ENCODE assay signal across 8 cellular contexts in genomic region chr2:1538663-1539062, GRCh38.
A peak's percentile ranks its signal among the peaks of the same experiment; 100 is the strongest.
DNase-seq lines count a peak whose midpoint lies in the region; ATAC-seq and TF ChIP-seq lines count a peak whose summit lies in the region.

No MANE protein-coding gene starts in this region.

- H3K4me1 ChIP-seq in fibroblast of lung (ENCODE audit: control insufficient read depth, extremely low read depth, insufficient read depth, low read length) = no peaks in the 10 kb centered on the region

- H2AFZ ChIP-seq in fibroblast of lung (ENCODE audit: low read length) = no peak overlapping the region

- no peaks in the 10 kb centered on the region for H3K79me2 ChIP-seq in fibroblast of lung (ENCODE audit: control insufficient read depth, insufficient read depth, low read length)

- no peaks in the 10 kb centered on the region for H3K36me3 ChIP-seq in fibroblast of lung (ENCODE audit: control insufficient read depth, insufficient read depth, low read length)

- no peak for ATAC-seq in GM21619 (IDR thresholded peaks at IDR 0.05; ENCODE audit: unreplicated experiment)

- TF ChIP-seq CTCF in fibroblast of lung (conservative IDR thresholded peaks at IDR 0.05 in 1 of 2, IDR thresholded peaks at IDR 0.05 in 1 of 2; ENCODE audit: low read depth in 1 of 2, low read length in 2 of 2) (peak; percentile 10 to 58), lower leg skin (IDR thresholded peaks at IDR 0.05) (no peak)

- H3K9ac ChIP-seq in fibroblast of lung (ENCODE audit: insufficient read depth, low read length) = no peak overlapping the region

- 62 to 63% methylated on average over 10 of the region's 10 CpGs for WGBS in lower leg skin, 2 donors

- DNase-seq in stimulated activated CD4-positive, alpha-beta T cell treated with anti-CD3 and anti-CD28 coated beads, Interleukin-1b, Interleukin-23, amount 100 ng/mL, for 48 hours = peak; percentile 37
- no peak for DNase-seq in stimulated activated CD4-positive, alpha-beta T cell treated with anti-CD3 and anti-CD28 coated beads, Interleukin-2, amount 100 ng/mL, for 48 hours
- peak; percentile 14 for DNase-seq in NCI-H345 treated with DMSO at 0.1 percent for 48 hours (lab: John Stamatoyannopoulos, UW; ENCODE audit: unreplicated experiment)
- peak; percentile 15 to 31 for DNase-seq in fibroblast of lung (ENCODE audit: low read depth in 2 of 2)
- DNase-seq in lower leg skin (ENCODE audit: low spot score in 2 of 2) = no peak
- no peak for DNase-seq in cerebellum (ENCODE audit: low spot score)
- DNase-seq in NCI-H2227 (lab: John Stamatoyannopoulos, UW; ENCODE audit: unreplicated experiment) = no peak

- H3K4me2 ChIP-seq in fibroblast of lung (ENCODE audit: extremely low read depth, insufficient read depth, low read length) = no peak overlapping the region

- TF ChIP-seq POLR2A in lower leg skin (IDR thresholded peaks at IDR 0.05) = no peak

- no peaks in the 10 kb centered on the region for H3K9me3 ChIP-seq in fibroblast of lung (ENCODE audit: control insufficient read depth, insufficient read depth, low read depth, low read length)

- no peaks in the 10 kb centered on the region for H4K20me1 ChIP-seq in fibroblast of lung (ENCODE audit: control insufficient read depth, extremely low read depth, insufficient read depth, low read length)

- H3K27ac ChIP-seq in fibroblast of lung (ENCODE audit: insufficient read depth, low read length) = no peak overlapping the region

- no peaks in the 10 kb centered on the region for H3K27me3 ChIP-seq in fibroblast of lung (ENCODE audit: control insufficient read depth, insufficient read depth, low read length)

- H3K4me3 ChIP-seq in fibroblast of lung (replicated peaks in 1 of 4; ENCODE audit: control extremely low read depth in 1 of 4, insufficient read depth in 1 of 4, low read depth in 3 of 4, low read length in 4 of 4) (no peak overlapping the region), lower leg skin (ENCODE audit: low read depth, poor library complexity, severe bottlenecking) (no peak overlapping the region)

- intact Hi-C loops in lower leg skin (cut with DNase I; ENCODE audit: low total_unique reads) = no loop called here

Comparison
In these comparisons a context has a peak if more than half of its experiments do, and no peak if none do; other contexts are left out.
1. DNase-seq: peak in stimulated activated CD4-positive, alpha-beta T cell treated with anti-CD3 and anti-CD28 coated beads, Interleukin-1b, Interleukin-23, amount 100 ng/mL, for 48 hours (single experiment), NCI-H345 treated with DMSO at 0.1 percent for 48 hours (single experiment) and fibroblast of lung (2 of 2); none in stimulated activated CD4-positive, alpha-beta T cell treated with anti-CD3 and anti-CD28 coated beads, Interleukin-2, amount 100 ng/mL, for 48 hours (0 of 2), lower leg skin (0 of 2), cerebellum (single experiment) and NCI-H2227 (single experiment).
2. CTCF ChIP-seq: peak in fibroblast of lung (2 of 2); none in lower leg skin (0 of 3).